Comparison of ENCODE assay signal across 6 cellular contexts in genomic region chr3:187054433-187054832, GRCh38.
DNase-seq lines count a peak whose midpoint lies in the region; ATAC-seq and TF ChIP-seq lines count a peak whose summit lies in the region.
"Not testable (repeated sequence)": the region's sequence is repeated elsewhere in the genome, so short reads cannot be mapped to it uniquely, and the experiment has no call there.

No MANE protein-coding gene starts in this region.

- H3K27me3 Mint-ChIP-seq in CD4-positive, alpha-beta T cell; activated B cell treated with CpG ODN at 0.5 μM for 24 hours; activated naive CD4-positive, alpha-beta T cell treated with anti-CD3 and anti-CD28 coated beads, Interleukin-2, amount 50 U/mL, for 24 hours; central memory CD8-positive, alpha-beta T cell; memory B cell; stimulated activated memory B cell treated with anti-CD40 and anti-IgM and Interleukin-4, amounts not matched to agents 10 μg/mL and 1 μg/mL and 100 μg/mL, for 72 hours: not testable (repeated sequence)

- not testable (repeated sequence) for TF ChIP-seq CTCF in CD4-positive, alpha-beta T cell (IDR thresholded peaks at IDR 0.05); activated B cell treated with CpG ODN at 0.5 μM for 24 hours (IDR thresholded peaks at IDR 0.05)

- peaks cover 12% of the 10 kb centered on the region for H3K9me3 ChIP-seq in CD4-positive, alpha-beta T cell (ENCODE audit: control insufficient read depth, low read length)

- ATAC-seq in CD4-positive, alpha-beta T cell (ENCODE audit: poor library complexity); activated B cell treated with CpG ODN at 0.5 μM for 24 hours (ENCODE audit: low read depth); central memory CD8-positive, alpha-beta T cell (replicated peaks; ENCODE audit: extremely low read depth, poor library complexity, severe bottlenecking); memory B cell (ENCODE audit: low read depth); stimulated activated memory B cell treated with anti-CD40 and anti-IgM and Interleukin-4, amounts not matched to agents 10 μg/mL and 1 μg/mL and 100 μg/mL, for 72 hours: not testable (repeated sequence)

- not testable (repeated sequence) for H3K27ac ChIP-seq in CD4-positive, alpha-beta T cell (ENCODE audit: low read depth, low read length)

- H3K4me3 Mint-ChIP-seq in CD4-positive, alpha-beta T cell: peak overlapping the region; percentile 25
- H3K4me3 Mint-ChIP-seq in activated B cell treated with CpG ODN at 0.5 μM for 24 hours; activated naive CD4-positive, alpha-beta T cell treated with anti-CD3 and anti-CD28 coated beads, Interleukin-2, amount 50 U/mL, for 24 hours; central memory CD8-positive, alpha-beta T cell; memory B cell; stimulated activated memory B cell treated with anti-CD40 and anti-IgM and Interleukin-4, amounts not matched to agents 10 μg/mL and 1 μg/mL and 100 μg/mL, for 72 hours: not testable (repeated sequence)

- not testable (repeated sequence) for DNase-seq in CD4-positive, alpha-beta T cell; activated B cell treated with CpG ODN at 0.5 μM for 24 hours; central memory CD8-positive, alpha-beta T cell (ENCODE audit: low spot score in 2 of 2); memory B cell (ENCODE audit: low spot score in 2 of 2)

- peak overlapping the region; percentile 27 for H3K27ac Mint-ChIP-seq in CD4-positive, alpha-beta T cell
- H3K27ac Mint-ChIP-seq in activated B cell treated with CpG ODN at 0.5 μM for 24 hours: peak overlapping the region; percentile 56
- H3K27ac Mint-ChIP-seq in activated naive CD4-positive, alpha-beta T cell treated with anti-CD3 and anti-CD28 coated beads, Interleukin-2, amount 50 U/mL, for 24 hours: peak overlapping the region; percentile 14
- H3K27ac Mint-ChIP-seq in central memory CD8-positive, alpha-beta T cell (ENCODE audit: low read depth): peak overlapping the region; percentile 84
- peak overlapping the region; percentile 4 for H3K27ac Mint-ChIP-seq in memory B cell
- H3K27ac Mint-ChIP-seq in stimulated activated memory B cell treated with anti-CD40 and anti-IgM and Interleukin-4, amounts not matched to agents 10 μg/mL and 1 μg/mL and 100 μg/mL, for 72 hours: peak overlapping the region; percentile 55

- H3K4me1 Mint-ChIP-seq in CD4-positive, alpha-beta T cell (ENCODE audit: low read depth): peaks cover 60% of the 10 kb centered on the region
- H3K4me1 Mint-ChIP-seq in activated B cell treated with CpG ODN at 0.5 μM for 24 hours (peaks cover 78% of the 10 kb centered on the region), memory B cell (peaks cover 49% of the 10 kb centered on the region)
- H3K4me1 Mint-ChIP-seq in activated naive CD4-positive, alpha-beta T cell treated with anti-CD3 and anti-CD28 coated beads, Interleukin-2, amount 50 U/mL, for 24 hours: peaks cover 81% of the 10 kb centered on the region
- peaks cover 59% of the 10 kb centered on the region for H3K4me1 Mint-ChIP-seq in central memory CD8-positive, alpha-beta T cell
- H3K4me1 Mint-ChIP-seq in stimulated activated memory B cell treated with anti-CD40 and anti-IgM and Interleukin-4, amounts not matched to agents 10 μg/mL and 1 μg/mL and 100 μg/mL, for 72 hours: peaks cover 64% of the 10 kb centered on the region

- not testable (repeated sequence) for H3K9me3 Mint-ChIP-seq in CD4-positive, alpha-beta T cell; activated naive CD4-positive, alpha-beta T cell treated with anti-CD3 and anti-CD28 coated beads, Interleukin-2, amount 50 U/mL, for 24 hours
- H3K9me3 Mint-ChIP-seq in activated B cell treated with CpG ODN at 0.5 μM for 24 hours: peaks cover 14% of the 10 kb centered on the region
- peaks cover 19% of the 10 kb centered on the region for H3K9me3 Mint-ChIP-seq in central memory CD8-positive, alpha-beta T cell
- peaks cover 16% of the 10 kb centered on the region for H3K9me3 Mint-ChIP-seq in memory B cell
- H3K9me3 Mint-ChIP-seq in stimulated activated memory B cell treated with anti-CD40 and anti-IgM and Interleukin-4, amounts not matched to agents 10 μg/mL and 1 μg/mL and 100 μg/mL, for 72 hours: peaks cover 25% of the 10 kb centered on the region

- peaks cover 100% of the 10 kb centered on the region for H3K36me3 Mint-ChIP-seq in CD4-positive, alpha-beta T cell (ENCODE audit: low read depth)
- H3K36me3 Mint-ChIP-seq in activated B cell treated with CpG ODN at 0.5 μM for 24 hours (ENCODE audit: low read depth) (peaks cover 97% of the 10 kb centered on the region), memory B cell (peaks cover 84% of the 10 kb centered on the region)
- H3K36me3 Mint-ChIP-seq in activated naive CD4-positive, alpha-beta T cell treated with anti-CD3 and anti-CD28 coated beads, Interleukin-2, amount 50 U/mL, for 24 hours: peaks cover 70% of the 10 kb centered on the region
- peaks cover 79% of the 10 kb centered on the region for H3K36me3 Mint-ChIP-seq in central memory CD8-positive, alpha-beta T cell (ENCODE audit: insufficient read depth)
- peaks cover 100% of the 10 kb centered on the region for H3K36me3 Mint-ChIP-seq in stimulated activated memory B cell treated with anti-CD40 and anti-IgM and Interleukin-4, amounts not matched to agents 10 μg/mL and 1 μg/mL and 100 μg/mL, for 72 hours

- CTCF ChIA-PET in CD4-positive, alpha-beta T cell (lab: Charles Lee): not testable (repeated sequence)
- CTCF ChIA-PET in activated B cell treated with CpG ODN at 0.5 μM for 24 hours (lab: Charles Lee): interaction anchor here (0.7 kb wide), 1 partner anchor 205 kb away, joined by 4 read pairs; no protein-coding TSS in a partner anchor

- intact Hi-C loops in CD4-positive, alpha-beta T cell (cut with DNase I, micrococcal nuclease); activated B cell treated with CpG ODN at 0.5 μM for 24 hours (cut with micrococcal nuclease): not testable (repeated sequence)

- POLR2A ChIA-PET in CD4-positive, alpha-beta T cell (lab: Charles Lee); activated B cell treated with CpG ODN at 0.5 μM for 24 hours (lab: Charles Lee): not testable (repeated sequence)

- H3K27me3 ChIP-seq in CD4-positive, alpha-beta T cell (ENCODE audit: control insufficient read depth, insufficient read depth, low read length): not testable (repeated sequence)

Comparison
In these comparisons a context has a peak if more than half of its experiments do, and no peak if none do; other contexts are left out.
1. H3K27ac Mint-ChIP-seq: peak in every context shown above with its lines; median percentile 84 in central memory CD8-positive, alpha-beta T cell; 56 in activated B cell treated with CpG ODN at 0.5 μM for 24 hours; 55 in stimulated activated memory B cell treated with anti-CD40 and anti-IgM and Interleukin-4, amounts not matched to agents 10 μg/mL and 1 μg/mL and 100 μg/mL, for 72 hours; 27 in CD4-positive, alpha-beta T cell; 14 in activated naive CD4-positive, alpha-beta T cell treated with anti-CD3 and anti-CD28 coated beads, Interleukin-2, amount 50 U/mL, for 24 hours; 4 in memory B cell.